ENCODE assay signal across 8 cellular contexts in the genomic region with DNA sequence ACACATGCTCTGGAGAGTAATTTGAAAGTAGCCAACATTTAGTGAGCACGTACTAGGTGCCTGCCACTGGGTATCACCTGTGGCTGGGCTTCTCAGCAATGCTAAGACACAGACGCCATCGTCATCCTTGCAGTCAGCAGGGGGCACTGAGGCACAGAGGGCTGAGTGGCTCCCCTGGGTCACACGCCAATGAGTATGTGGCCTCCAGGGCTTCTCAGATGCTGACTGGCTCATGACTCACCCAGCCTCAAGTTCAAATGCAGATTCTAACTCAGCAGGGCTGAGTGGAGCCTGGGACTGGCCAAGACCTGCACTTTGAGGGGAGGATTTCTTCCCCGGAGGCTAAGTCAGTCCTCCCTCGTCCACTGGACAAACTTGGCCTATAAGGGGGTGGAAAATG.
DNase-seq lines count a peak whose midpoint lies in the region; ATAC-seq and TF ChIP-seq lines count a peak whose summit lies in the region.

No MANE protein-coding gene starts in this region.

- no peak for ATAC-seq in HG03095 (IDR thresholded peaks at IDR 0.05; ENCODE audit: unreplicated experiment)

- no peak overlapping the region for H3K4me3 ChIP-seq in choroid plexus epithelial cell (ENCODE audit: low read depth, low read length)

- DNase-seq in RKO (ENCODE audit: low spot score) = peak; percentile 95
- peak; percentile 86 for DNase-seq in choroid plexus epithelial cell (ENCODE audit: low read depth)
- DNase-seq in stimulated activated CD4-positive, alpha-beta T cell treated with anti-CD3 and anti-CD28 coated beads, Interleukin-12 subunit alpha, Interleukin-12 subunit beta, amount 100 ng/mL, for 4 hours = peak; percentile 22
- no peak for DNase-seq in mucosa of gallbladder (ENCODE audit: low spot score)
- DNase-seq in epidermal melanocyte (ENCODE audit: insufficient read length, low spot score) = no peak
- DNase-seq in pons (ENCODE audit: low spot score) = no peak

- peak; percentile 12 for TF ChIP-seq CTCF in GM12873 (IDR thresholded peaks at IDR 0.05; ENCODE audit: insufficient read depth, low read depth, low read length, missing control alignments)
- peak; percentile 22 for TF ChIP-seq CTCF in choroid plexus epithelial cell (conservative IDR thresholded peaks at IDR 0.05; ENCODE audit: low read depth, low read length)

Comparison
In these comparisons a context has a peak if more than half of its experiments do, and no peak if none do; other contexts are left out.
1. DNase-seq: peak in RKO (single experiment), choroid plexus epithelial cell (single experiment) and stimulated activated CD4-positive, alpha-beta T cell treated with anti-CD3 and anti-CD28 coated beads, Interleukin-12 subunit alpha, Interleukin-12 subunit beta, amount 100 ng/mL, for 4 hours (single experiment); none in mucosa of gallbladder (single experiment), epidermal melanocyte (single experiment) and pons (single experiment).